ENCODE assay signal across 18 cellular contexts in genomic region chr3:150300847-150301517, GRCh38.
DNase-seq lines count a peak whose midpoint lies in the region; FAIRE-seq and TF ChIP-seq lines count a peak whose summit lies in the region.
"Had no signal": no experiment of that assay in that cellular context is flagged by ENCODE, and none has a peak within 500 bp of the region (broad histone marks: within the 10 kb centered on the region; RNA-seq: fewer than 3 reads in every experiment).

No MANE protein-coding gene starts in this region.

- H3K4me3 ChIP-seq in fibroblast of the aortic adventitia (ENCODE audit: low read depth, low read length) (no peak overlapping the region), osteoblast (ENCODE audit: insufficient read depth, low read length) (no peak overlapping the region), Peyer's patch (no peak overlapping the region)
- H3K4me3 ChIP-seq: lower lobe of right lung, vagina had no signal

- no peak for TF ChIP-seq POLR2A in Peyer's patch (IDR thresholded peaks at IDR 0.05)

- H3K9me3 ChIP-seq in osteoblast (ENCODE audit: low read depth, low read length) (no peaks in the 10 kb centered on the region), Peyer's patch (no peaks in the 10 kb centered on the region)
- H3K9me3 ChIP-seq: lower lobe of right lung, vagina had no signal

- no peaks in the 10 kb centered on the region for H3K79me2 ChIP-seq in osteoblast (ENCODE audit: insufficient read depth, low read length)

- H3K27me3 ChIP-seq in osteoblast (ENCODE audit: insufficient read depth, low read length) (no peaks in the 10 kb centered on the region), Peyer's patch (no peaks in the 10 kb centered on the region)
- H3K27me3 ChIP-seq: vagina had no signal

- peak; percentile 61 for FAIRE-seq in RCC 7860 (lab: Jason Lieb, UNC)

- H3K4me1 ChIP-seq in osteoblast (ENCODE audit: insufficient read depth, low read length) (peaks cover 19% of the 10 kb centered on the region), Peyer's patch (no peaks in the 10 kb centered on the region)
- H3K4me1 ChIP-seq: lower lobe of right lung, vagina had no signal

- H2AFZ ChIP-seq in osteoblast (ENCODE audit: low read length) = peak overlapping the region; percentile 11

- H3K36me3 ChIP-seq in osteoblast (ENCODE audit: insufficient read depth, low read length) (no peaks in the 10 kb centered on the region), Peyer's patch (no peaks in the 10 kb centered on the region)
- H3K36me3 ChIP-seq: lower lobe of right lung, vagina had no signal

- H3K27ac ChIP-seq in osteoblast (ENCODE audit: low read depth, low read length) (no peak overlapping the region), substantia nigra (ENCODE audit: low read depth, low read length, poor library complexity, severe bottlenecking) (no peak overlapping the region), Peyer's patch (peak overlapping the region in 2 of 4 donors; percentile 69 to 78)
- H3K27ac ChIP-seq: lower lobe of right lung, vagina had no signal

- H4K20me1 ChIP-seq in osteoblast (ENCODE audit: insufficient read depth, low read length) = no peaks in the 10 kb centered on the region

- no peak for TF ChIP-seq CTCF in fibroblast of the aortic adventitia (IDR thresholded peaks at IDR 0.05; ENCODE audit: insufficient read depth, low read length)
- no peak for TF ChIP-seq CTCF in osteoblast (IDR thresholded peaks at IDR 0.05; ENCODE audit: extremely low read depth, low read depth, low read length)
- TF ChIP-seq CTCF in Peyer's patch (IDR thresholded peaks at IDR 0.05) = no peak

- DNase-seq in ELR (ENCODE audit: low read depth) (peak; percentile 83), RCC 7860 (ENCODE audit: low spot score) (peak; percentile 58), fibroblast of the aortic adventitia (ENCODE audit: low read depth) (peak; percentile 35), osteoblast (ENCODE audit: insufficient read length, low spot score, missing footprints) (no peak), epidermal melanocyte (ENCODE audit: insufficient read length, low spot score) (no peak), substantia nigra (lab: John Stamatoyannopoulos, UW) (no peak), NCI-H510A (lab: John Stamatoyannopoulos, UW) (no peak), Peyer's patch (no peak)
- DNase-seq: activated CD4-positive, alpha-beta T cell treated with anti-CD3 and anti-CD28 coated beads, Interleukin-2, amount 50 U/mL, for 48 hours; activated T-cell treated with anti-CD3 and anti-CD28 coated beads, Interleukin-2, amount 50 U/mL, for 48 hours; caudate nucleus; effector CD8-positive, alpha-beta T cell; lower lobe of right lung; MV-4-11; NCI-H2081 treated with DMSO at 0.1 percent for 48 hours; OCI-M1; stimulated activated naive CD8-positive, alpha-beta T cell treated with anti-CD3 and anti-CD28 coated beads, Interleukin-15, amount 100 ng/mL, for 72 hours had no signal

- peak overlapping the region; percentile 16 for H3K4me2 ChIP-seq in osteoblast (ENCODE audit: insufficient read depth, low read length)

Comparison
In these comparisons a context has a peak if more than half of its experiments do, and no peak if none do; other contexts are left out.
1. DNase-seq: peak in ELR (single experiment), RCC 7860 (single experiment) and fibroblast of the aortic adventitia (single experiment); none in osteoblast (single experiment), epidermal melanocyte (single experiment), substantia nigra (0 of 49), NCI-H510A (single experiment) and Peyer's patch (0 of 3).